Comparison of ENCODE assay signal across 16 cellular contexts in the genomic region with DNA sequence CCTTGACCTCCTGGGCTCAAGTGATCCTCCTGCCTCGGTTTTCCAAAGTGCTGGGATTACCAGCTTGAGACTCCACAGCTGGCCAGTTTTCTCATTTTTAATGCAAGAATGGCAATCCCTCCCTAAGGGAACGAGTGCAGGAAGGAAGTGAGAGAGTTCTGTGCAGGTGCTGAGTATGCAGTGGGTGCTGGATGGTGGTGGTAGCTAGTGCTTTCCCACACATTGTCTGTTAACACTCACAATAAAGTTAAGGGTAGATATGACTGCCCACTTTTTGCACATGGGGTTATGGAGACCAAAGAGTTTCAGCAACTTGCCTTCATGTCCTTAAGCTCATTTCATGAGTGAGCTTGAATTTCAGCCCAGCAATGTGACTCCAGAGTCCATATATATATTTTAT. TPM values are rescaled to one million over a fixed set of nuclear protein-coding genes. Genes with fewer than 3 reads are reported as not detected.
DNase-seq lines count a peak whose midpoint lies in the region; ATAC-seq, FAIRE-seq and TF ChIP-seq lines count a peak whose summit lies in the region.
"Had no signal": no experiment of that assay in that cellular context is flagged by ENCODE, and none has a peak within 500 bp of the region (broad histone marks: within the 10 kb centered on the region; RNA-seq: fewer than 3 reads in every experiment).

No MANE protein-coding gene starts in this region.

- POLR2A ChIA-PET in GM12878 (lab: Charles Lee) = interaction anchor here (0.6 to 1.8 kb wide), 7 partner anchors 9 to 1188 kb away, joined by 3 to 7 read pairs (median 3); no protein-coding TSS in a partner anchor

- H2BK120ac ChIP-seq in mesendoderm (ENCODE audit: low read depth, low read length) = no peak overlapping the region

- in situ Hi-C loops in GM12878 (cut with MboI) = no loop called here

- ATAC-seq in GM18511 (IDR thresholded peaks at IDR 0.05; ENCODE audit: unreplicated experiment) (peak; percentile 62), GM21381 (IDR thresholded peaks at IDR 0.05; ENCODE audit: unreplicated experiment) (peak; percentile 49), HG03139 (IDR thresholded peaks at IDR 0.05; ENCODE audit: unreplicated experiment) (peak; percentile 32), GM12878 (peak; percentile 82)
- ATAC-seq: gastroesophageal sphincter had no signal

- H3K56ac ChIP-seq in mesendoderm (ENCODE audit: low read length) = no peak overlapping the region

- TF ChIP-seq CTCF in GM12878 (IDR thresholded peaks at IDR 0.05 in 2 of 3, conservative IDR thresholded peaks at IDR 0.05 in 1 of 3; ENCODE audit: control insufficient read depth in 2 of 3, extremely low read depth in 1 of 3, insufficient read depth in 1 of 3, low read depth in 3 of 3, low read length in 3 of 3) (no peak), prostate gland (IDR thresholded peaks at IDR 0.05) (no peak)

- H3K79me2 ChIP-seq in GM12878 (ENCODE audit: control insufficient read depth, insufficient read depth, low read length) = no peaks in the 10 kb centered on the region
- H3K79me2 ChIP-seq in mesendoderm (ENCODE audit: control insufficient read depth, insufficient read depth, low read length) = no peaks in the 10 kb centered on the region

- no peak overlapping the region for H3K4ac ChIP-seq in mesendoderm (ENCODE audit: low read depth, low read length)

- 0% methylated on average over 2 of the region's 2 CpGs for WGBS in GM12878 (ENCODE audit: insufficient coverage, insufficient replicate concordance, low lambda C conversion rate, missing lambda C conversion rate)
- WGBS in mesendoderm (ENCODE audit: extremely low coverage, insufficient coverage, low lambda C conversion rate) = no CpG with 5 or more reads among the region's 2 CpGs
- 21% methylated on average over 2 of the region's 2 CpGs for WGBS in prostate gland

- intact Hi-C loops in GM12878 (cut with micrococcal nuclease; ENCODE audit: unreplicated experiment) (loop anchor here (2.0 kb wide), 1 partner anchor 25 kb away; no protein-coding TSS in a partner anchor), prostate gland (cut with DNase I) (no loop called here)

- H4K20me1 ChIP-seq in GM12878 (ENCODE audit: control insufficient read depth, insufficient read depth) = no peaks in the 10 kb centered on the region

- CTCF ChIA-PET in GM12878 (lab: Yijun Ruan, JAX) = interaction anchor here (0.6 to 2.5 kb wide), 15 partner anchors 8 to 641 kb away, joined by 3 to 20 read pairs (median 4); a partner anchor contains a TSS

- H4K8ac ChIP-seq in mesendoderm (ENCODE audit: low read depth, low read length) = no peak overlapping the region

- FAIRE-seq in GM12878 (lab: Jason Lieb, UNC) = peak; percentile 74
- FAIRE-seq: colon, pancreas had no signal

- H3K4me2 ChIP-seq in GM12878 (ENCODE audit: control insufficient read depth, insufficient read depth) = peak overlapping the region; percentile 36
- H3K4me2 ChIP-seq in mesendoderm (ENCODE audit: low read length) = no peak overlapping the region

- H3K27me3 ChIP-seq in GM12878 (replicated peaks in 1 of 2; ENCODE audit: control insufficient read depth in 2 of 2, insufficient read depth in 2 of 2, low read length in 1 of 2) (no peaks in the 10 kb centered on the region), mesendoderm (ENCODE audit: insufficient read depth, low read length, poor library complexity) (no peaks in the 10 kb centered on the region), prostate gland (replicated peaks; ENCODE audit: insufficient read depth) (no peaks in the 10 kb centered on the region)
- H3K27me3 ChIP-seq: gastroesophageal sphincter, pancreas had no signal

- SMC1A ChIA-PET in GM12878 (lab: Charles Lee; ENCODE audit: uncharacterized antibody, unreplicated experiment) = interaction anchor here (0.8 to 2.1 kb wide), 8 partner anchors 10 to 73 kb away, joined by 3 to 26 read pairs (median 8); no protein-coding TSS in a partner anchor

- RAD21 ChIA-PET in GM12878 (lab: Charles Lee; ENCODE audit: unreplicated experiment) = interaction anchor here (0.7 to 2.2 kb wide), 11 partner anchors 10 to 181 kb away, joined by 3 to 11 read pairs (median 5); no protein-coding TSS in a partner anchor

- no peak overlapping the region for H3K18ac ChIP-seq in mesendoderm (ENCODE audit: low read length)

- H3K23ac ChIP-seq in mesendoderm (ENCODE audit: low read length) = no peak overlapping the region

- H3K4me3 ChIP-seq in GM12878 (peak overlapping the region; percentile 9; the same call in 1 of the 2 replicates), mesendoderm (ENCODE audit: low read length) (no peak overlapping the region), prostate gland (no peak overlapping the region)
- H3K4me3 ChIP-seq: gastroesophageal sphincter, left ventricle myocardium inferior, pancreas had no signal

- H3K9me3 ChIP-seq in GM12878 (replicated peaks; ENCODE audit: control insufficient read depth, insufficient read depth, low read length) (no peaks in the 10 kb centered on the region), prostate gland (no peaks in the 10 kb centered on the region)
- H3K9me3 ChIP-seq: gastroesophageal sphincter, left ventricle myocardium inferior, pancreas had no signal

- no peak for DNase-seq in GM12878 (ENCODE audit: low read depth, low spot score)
- DNase-seq in mesendoderm = no peak
- DNase-seq in HPDE6-E6E7 (ENCODE audit: extremely low spot score) = no peak
- no peak for DNase-seq in stimulated activated naive CD4-positive, alpha-beta T cell (lab: John Stamatoyannopoulos, UW)
- no peak for DNase-seq in prostate gland (ENCODE audit: low spot score)
- DNase-seq: activated CD4-positive, alpha-beta T cell treated with anti-CD3 and anti-CD28 coated beads, Interleukin-2, amount 50 U/mL, for 48 hours; activated naive CD8-positive, alpha-beta T cell treated with anti-CD3 and anti-CD28 coated beads, Interleukin-2, amount 10 ng/mL, durations not matched to agents 7 days and 5 days; left ventricle myocardium inferior; NCI-H526 treated with DMSO at 0.1 percent for 48 hours; stimulated activated CD4-positive, alpha-beta T cell treated with anti-CD3 and anti-CD28 coated beads, Interleukin-1b, Interleukin-23, amount 100 ng/mL, for 48 hours had no signal

- no TSS peak for BruUV-seq in GM12878 (replicated peaks; lab: Mats Ljungman, UMichigan)

- no peaks in the 10 kb centered on the region for H3K79me1 ChIP-seq in mesendoderm (ENCODE audit: low read length)

- H3K9ac ChIP-seq in GM12878 (ENCODE audit: control insufficient read depth, insufficient read depth, low read length) (no peak overlapping the region), mesendoderm (ENCODE audit: low read length) (no peak overlapping the region)

- H2BK5ac ChIP-seq in mesendoderm (ENCODE audit: low read length) = no peak overlapping the region

- no peak overlapping the region for H2AK5ac ChIP-seq in mesendoderm (ENCODE audit: low read length)

- H3K36me3 ChIP-seq in GM12878 (ENCODE audit: control insufficient read depth in 2 of 2, insufficient read depth in 2 of 2, low read length in 1 of 2) = no peaks in the 10 kb centered on the region; a peak in 1 of 4 replicates
- no peaks in the 10 kb centered on the region for H3K36me3 ChIP-seq in mesendoderm (ENCODE audit: control insufficient read depth, insufficient read depth, low read length)
- no peaks in the 10 kb centered on the region for H3K36me3 ChIP-seq in prostate gland
- H3K36me3 ChIP-seq: left ventricle myocardium inferior, pancreas had no signal

- no peak overlapping the region for H2BK15ac ChIP-seq in mesendoderm (replicated peaks; ENCODE audit: low read depth)

- H2AFZ ChIP-seq in GM12878 (ENCODE audit: control insufficient read depth, low read depth, low read length) = peak overlapping the region; percentile 60

- no peak for TF ChIP-seq EP300 in GM12878 (IDR thresholded peaks at IDR 0.05; ENCODE audit: borderline replicate concordance in 1 of 2, control insufficient read depth in 1 of 2, low read depth in 2 of 2, low read length in 2 of 2)

- TF ChIP-seq POLR2A in GM12878 (IDR thresholded peaks at IDR 0.05; ENCODE audit: low read depth, low read length) (no peak), prostate gland (IDR thresholded peaks at IDR 0.05) (no peak)

- no peak overlapping the region for H4K5ac ChIP-seq in mesendoderm (ENCODE audit: low read length)

- H3K4me1 ChIP-seq in GM12878 (ENCODE audit: control insufficient read depth, insufficient read depth, low read length) (peaks cover 19% of the 10 kb centered on the region), mesendoderm (ENCODE audit: control insufficient read depth, low read depth, low read length) (no peaks in the 10 kb centered on the region), prostate gland (replicated peaks) (no peaks in the 10 kb centered on the region)
- H3K4me1 ChIP-seq: gastroesophageal sphincter, left ventricle myocardium inferior had no signal

- TF ChIP-seq RAD21 in GM12878 (IDR thresholded peaks at IDR 0.05; ENCODE audit: insufficient read depth, low read depth, low read length) = no peak

- H3K27ac ChIP-seq in GM12878 (ENCODE audit: control insufficient read depth, insufficient read depth) (peak overlapping the region; percentile 70), mesendoderm (ENCODE audit: low read depth, low read length) (no peak overlapping the region), prostate gland (no peak overlapping the region)
- H3K27ac ChIP-seq: gastroesophageal sphincter, left ventricle myocardium inferior, pancreas had no signal

TF ChIP-seq in GM12878, 131 proteins besides CTCF, POLR2A, EP300 and RAD21 (continues in another document):
- TF ChIP-seq SPI1 (IDR thresholded peaks at IDR 0.05; ENCODE audit: borderline replicate concordance, insufficient read depth, low read depth, low read length) (peak; percentile 72; the same call in 1 of the 2 replicates), MTA3 (IDR thresholded peaks at IDR 0.05; ENCODE audit: borderline replicate concordance, low read length) (no peak)

RNA-seq across cellular contexts. Expression of a gene that starts 18.5 kb away (rescaled TPM):
- total RNA-seq in GM12878 (2013; cell fraction: nucleolus; rRNA removed) = 15.6 and 18.2 TPM in 2 replicates
- total RNA-seq in GM12878 (2014; rRNA removed) = 3.8 and 4.7 TPM in 2 replicates
- 4.4 and 6.0 TPM in 2 replicates for total RNA-seq in GM12878 (2014; rRNA removed; fragmentation: Illumina TruSeq; extraction: Trizol)
- 5.6 and 6.2 TPM in 2 replicates for total RNA-seq in GM12878 (2021)
- polyA plus RNA-seq in GM12878 (2011; ENCODE audit: low read depth) = 1.9 TPM
- 1.1 and 1.7 TPM in 2 replicates for polyA plus RNA-seq in GM12878 (2011; rRNA removed)
- 0.46 and 0.57 TPM in 2 replicates for polyA plus RNA-seq in GM12878 (2011; cell fraction: cytosol; rRNA removed)
- 0.22 and 0.66 TPM in 2 replicates for polyA plus RNA-seq in GM12878 (2011; cell fraction: nucleus; rRNA removed)
- polyA plus RNA-seq in GM12878 (2012) = 5.6 and 6.8 TPM in 2 replicates
- polyA plus RNA-seq in GM12878 (2014; fragmentation: Illumina TruSeq; extraction: Trizol) = 5.3 and 5.5 TPM in 2 replicates
- polyA plus RNA-seq in GM12878 (2014; fragmentation: Nextera tagmentation; extraction: Ambion mirVana) = 1 to 10 TPM; 3.0 to 4.1 TPM
- 6.3 and 7.7 TPM in 2 replicates for polyA plus RNA-seq in GM12878 (2014; rRNA removed)
- 10 to 100 TPM in 1 of 2 experiments, 1 to 10 TPM in 1; 9.1 to 10.6 TPM for polyA plus RNA-seq in GM12878 (2016; fragmentation: Nextera tagmentation; extraction: Ambion mirVana)
- 0.29 and 0.46 TPM in 2 replicates for polyA minus RNA-seq in GM12878 (2011; rRNA and poly(A)+ RNA removed)
- polyA minus RNA-seq in GM12878 (2011; cell fraction: cytosol; rRNA and poly(A)+ RNA removed) = not detected in 2 replicates
- polyA minus RNA-seq in GM12878 (2011; cell fraction: nucleus; rRNA and poly(A)+ RNA removed) = 0.19 and 0.36 TPM in 2 replicates
- 14.6 TPM for polyA plus RNA-seq in mesendoderm (2013, experiment 1 of 2)
- 13.9 TPM for polyA plus RNA-seq in mesendoderm (2013, experiment 2 of 2)
- 1 to 10 TPM; 7.9 to 9.3 TPM for total RNA-seq in prostate gland

Comparison
In these comparisons a context has a peak if more than half of its experiments do, and no peak if none do; other contexts are left out.
1. ATAC-seq: peak in every context shown above with its lines; median percentile 82 in GM12878; 62 in GM18511; 49 in GM21381; 32 in HG03139.